In genomic region chr9:114273461-114273881, GRCh38 we compare ENCODE assay signal across 29 cellular contexts. TPM values are rescaled to one million over a fixed set of nuclear protein-coding genes. Genes with fewer than 3 reads are reported as not detected.
A peak's percentile ranks its signal among the peaks of the same experiment; 100 is the strongest.
DNase-seq lines count a peak whose midpoint lies in the region; ATAC-seq and TF ChIP-seq lines count a peak whose summit lies in the region.
"Had no signal": no experiment of that assay in that cellular context is flagged by ENCODE, and none has a peak within 500 bp of the region (broad histone marks: within the 10 kb centered on the region; RNA-seq: fewer than 3 reads in every experiment).

No MANE protein-coding gene starts in this region.

- no peaks in the 10 kb centered on the region for H3K27me3 ChIP-seq in right atrium auricular region
- H3K27me3 ChIP-seq: cardiac muscle cell had no signal

- no peak overlapping the region for H3K4me3 ChIP-seq in right atrium auricular region
- H3K4me3 ChIP-seq: cardiac muscle cell had no signal

- no peak overlapping the region for H3K27ac ChIP-seq in right atrium auricular region
- H3K27ac ChIP-seq in epithelial cell of prostate: peak overlapping the region; percentile 62
- H3K27ac ChIP-seq: C4-2B, cardiac muscle cell, HL-60 had no signal

- TF ChIP-seq CTCF in right atrium auricular region (IDR thresholded peaks at IDR 0.05) (no peak), omental fat pad (IDR thresholded peaks at IDR 0.05) (no peak)

- intact Hi-C loops in left ventricle myocardium superior (cut with micrococcal nuclease): loop anchor here (10.0 kb wide), 1 partner anchor 119 kb away; the partner anchor contains the start of gene COL27A1
- intact Hi-C loops in activated CD4-positive, alpha-beta T cell treated with anti-CD3 and anti-CD28 coated beads for 36 hours (cut with DNase I, micrococcal nuclease): loop anchor here in 1 of 2 experiments (5.0 kb wide), 1 partner anchor 166 kb away; no protein-coding TSS in a partner anchor

- H3K36me3 Mint-ChIP-seq in activated CD4-positive, alpha-beta T cell treated with anti-CD3 and anti-CD28 coated beads for 36 hours (ENCODE audit: low read depth): no peaks in the 10 kb centered on the region
- H3K36me3 Mint-ChIP-seq: IgD-negative memory B cell; natural killer cell treated with Interleukin-12 subunit alpha and Interleukin-12 subunit beta and Interleukin-15 and Interleukin-18, amount 100 ng/mL, for 72 hours had no signal

- no peaks in the 10 kb centered on the region for H3K9me3 ChIP-seq in right atrium auricular region

- no peak overlapping the region for H3K4me3 Mint-ChIP-seq in activated CD4-positive, alpha-beta T cell treated with anti-CD3 and anti-CD28 coated beads for 36 hours
- H3K4me3 Mint-ChIP-seq: HFFc6; natural killer cell treated with Interleukin-12 subunit alpha and Interleukin-12 subunit beta and Interleukin-15 and Interleukin-18, amount 100 ng/mL, for 72 hours had no signal

- H3K4me1 ChIP-seq in right atrium auricular region: no peaks in the 10 kb centered on the region

- CTCF ChIA-PET in activated CD4-positive, alpha-beta T cell treated with anti-CD3 and anti-CD28 coated beads for 36 hours (lab: Charles Lee): interaction anchor here (0.6 to 1.4 kb wide), 3 partner anchors 18 to 351 kb away, joined by 3 to 6 read pairs (median 3); no protein-coding TSS in a partner anchor

- no peaks in the 10 kb centered on the region for H3K4me1 Mint-ChIP-seq in activated CD4-positive, alpha-beta T cell treated with anti-CD3 and anti-CD28 coated beads for 36 hours
- H3K4me1 Mint-ChIP-seq: IgD-negative memory B cell had no signal

- no peaks in the 10 kb centered on the region for H3K27me3 Mint-ChIP-seq in activated CD4-positive, alpha-beta T cell treated with anti-CD3 and anti-CD28 coated beads for 36 hours

- POLR2A ChIA-PET in activated CD4-positive, alpha-beta T cell treated with anti-CD3 and anti-CD28 coated beads for 36 hours (lab: Charles Lee): no interaction called here

- ATAC-seq in left ventricle myocardium superior (no peak), omental fat pad (ENCODE audit: low FRiP score) (no peak), GM21515 (IDR thresholded peaks at IDR 0.05; ENCODE audit: unreplicated experiment) (no peak)
- ATAC-seq in activated CD4-positive, alpha-beta T cell treated with anti-CD3 and anti-CD28 coated beads for 36 hours: no peak

- no peak overlapping the region for H3K27ac Mint-ChIP-seq in activated CD4-positive, alpha-beta T cell treated with anti-CD3 and anti-CD28 coated beads for 36 hours
- H3K27ac Mint-ChIP-seq: HFFc6; natural killer cell treated with Interleukin-12 subunit alpha and Interleukin-12 subunit beta and Interleukin-15 and Interleukin-18, amount 100 ng/mL, for 72 hours had no signal

- no peaks in the 10 kb centered on the region for H3K9me3 Mint-ChIP-seq in activated CD4-positive, alpha-beta T cell treated with anti-CD3 and anti-CD28 coated beads for 36 hours (ENCODE audit: low read depth)
- H3K9me3 Mint-ChIP-seq: HFFc6 had no signal

- DNase-seq in left ventricle myocardium superior: peak; percentile 8
- no peak for DNase-seq in right atrium auricular region (ENCODE audit: low spot score)
- peak; percentile 45 for DNase-seq in epithelial cell of prostate (ENCODE audit: low read depth, low spot score)
- peak; percentile 18 for DNase-seq in omental fat pad (ENCODE audit: low spot score)
- no peak for DNase-seq in NCI-H2196 (lab: John Stamatoyannopoulos, UW; ENCODE audit: unreplicated experiment)
- DNase-seq in SW480 (ENCODE audit: low spot score): no peak
- DNase-seq in activated CD4-positive, alpha-beta T cell treated with anti-CD3 and anti-CD28 coated beads for 36 hours: no peak
- DNase-seq: ACHN; activated CD4-positive, alpha-beta T cell treated with anti-CD3 and anti-CD28 coated beads, Interleukin-2, amount 50 U/mL, for 48 hours; activated gamma-delta T cell treated with Interleukin-2 at 50 U/mL for 16 hours; foreskin fibroblast; HFFc6; hypothalamus; NCI-H146; NCI-H748 treated with DMSO at 0.1 percent for 48 hours; SHP77 treated with DMSO at 0.1 percent for 48 hours; stimulated activated CD8-positive, alpha-beta memory T cell treated with anti-CD3 and anti-CD28 coated beads, Interleukin-4, amount 100 ng/mL, for 48 hours had no signal

- no peaks in the 10 kb centered on the region for H3K36me3 ChIP-seq in right atrium auricular region
- H3K36me3 ChIP-seq: cardiac muscle cell had no signal

RNA-seq across cellular contexts. Expression of gene ORM1, which starts 49.4 kb away (rescaled TPM):
- total RNA-seq in left ventricle myocardium superior (not detected), right atrium auricular region (not detected), omental fat pad (1 to 10 TPM in 2 of 4 donors, under 1 TPM in 1, not detected in 1; 0.65 to 5.4 (median 1.0) TPM)
- total RNA-seq in activated CD4-positive, alpha-beta T cell treated with anti-CD3 and anti-CD28 coated beads for 36 hours: not detected
- total RNA-seq: cardiac muscle cell; dermis microvascular lymphatic vessel endothelial cell; HFFc6; kidney epithelial cell; natural killer cell treated with Interleukin-12 subunit alpha and Interleukin-12 subunit beta and Interleukin-15 and Interleukin-18, amount 100 ng/mL, for 72 hours; OCI-LY7; pulmonary artery endothelial cell had no signal

RNA-seq across cellular contexts. Expression of gene ORM2, which starts 56.2 kb away (rescaled TPM):
- not detected for total RNA-seq in left ventricle myocardium superior
- total RNA-seq in right atrium auricular region: not detected
- total RNA-seq in omental fat pad: 1 to 10 TPM in 1 of 4 donors, not detected in 3; 1.6 TPM
- total RNA-seq in activated CD4-positive, alpha-beta T cell treated with anti-CD3 and anti-CD28 coated beads for 36 hours: not detected
- total RNA-seq: cardiac muscle cell; dermis microvascular lymphatic vessel endothelial cell; HFFc6; kidney epithelial cell; M059J; natural killer cell treated with Interleukin-12 subunit alpha and Interleukin-12 subunit beta and Interleukin-15 and Interleukin-18, amount 100 ng/mL, for 72 hours; OCI-LY7; pulmonary artery endothelial cell; urinary bladder had no signal

Comparison
In these comparisons a context has a peak if more than half of its experiments do, and no peak if none do; other contexts are left out.
1. DNase-seq: peak in left ventricle myocardium superior (single experiment), epithelial cell of prostate (single experiment) and omental fat pad (single experiment); none in right atrium auricular region (single experiment), NCI-H2196 (single experiment), SW480 (single experiment) and activated CD4-positive, alpha-beta T cell treated with anti-CD3 and anti-CD28 coated beads for 36 hours (single experiment).